In genomic region chr1:179955318-179955638, GRCh38 we compare ENCODE assay signal across 8 cellular contexts. TPM values are rescaled to one million over a fixed set of nuclear protein-coding genes. Genes with fewer than 3 reads are reported as not detected.
A peak's percentile ranks its signal among the peaks of the same experiment; 100 is the strongest.
DNase-seq lines count a peak whose midpoint lies in the region; ATAC-seq lines count a peak whose summit lies in the region.

No MANE protein-coding gene starts in this region.

- peak overlapping the region; percentile 81 for H3K4me3 Mint-ChIP-seq in stimulated activated memory B cell treated with anti-CD40 and anti-IgM and Interleukin-4, amounts not matched to agents 10 μg/mL and 1 μg/mL and 100 μg/mL, for 72 hours

- peaks cover 5 to 12% of the 10 kb centered on the region in 2 donors for H3K36me3 Mint-ChIP-seq in activated naive CD4-positive, alpha-beta T cell treated with anti-CD3 and anti-CD28 coated beads, Interleukin-2, amount 50 U/mL, for 72 hours
- H3K36me3 Mint-ChIP-seq in stimulated activated memory B cell treated with anti-CD40 and anti-IgM and Interleukin-4, amounts not matched to agents 10 μg/mL and 1 μg/mL and 100 μg/mL, for 72 hours = no peaks in the 10 kb centered on the region

- ATAC-seq in activated naive CD4-positive, alpha-beta T cell treated with anti-CD3 and anti-CD28 coated beads, Interleukin-2, amount 50 U/mL, for 72 hours = no peak
- no peak for ATAC-seq in stimulated activated memory B cell treated with anti-CD40 and anti-IgM and Interleukin-4, amounts not matched to agents 10 μg/mL and 1 μg/mL and 100 μg/mL, for 72 hours
- ATAC-seq in HG03039 (IDR thresholded peaks at IDR 0.05; ENCODE audit: unreplicated experiment) = no peak

- H3K27ac Mint-ChIP-seq in activated naive CD4-positive, alpha-beta T cell treated with anti-CD3 and anti-CD28 coated beads, Interleukin-2, amount 50 U/mL, for 72 hours = peak overlapping the region; percentile 94
- peak overlapping the region; percentile 92 for H3K27ac Mint-ChIP-seq in stimulated activated memory B cell treated with anti-CD40 and anti-IgM and Interleukin-4, amounts not matched to agents 10 μg/mL and 1 μg/mL and 100 μg/mL, for 72 hours

- no peaks in the 10 kb centered on the region for H3K27me3 Mint-ChIP-seq in stimulated activated memory B cell treated with anti-CD40 and anti-IgM and Interleukin-4, amounts not matched to agents 10 μg/mL and 1 μg/mL and 100 μg/mL, for 72 hours

- peak; percentile 27 for DNase-seq in NCI-H2171 treated with DMSO at 0.1 percent for 48 hours (lab: John Stamatoyannopoulos, UW)
- DNase-seq in NCI-H2171 (lab: John Stamatoyannopoulos, UW) = no peak
- DNase-seq in HuH-7.5 (ENCODE audit: low spot score) = peak; percentile 6
- DNase-seq in activated naive CD4-positive, alpha-beta T cell treated with anti-CD3 and anti-CD28 coated beads, Interleukin-2, amount 50 U/mL, for 72 hours (ENCODE audit: low spot score in 2 of 2) = no peak
- DNase-seq in iPS-NIHi7 (ENCODE audit: extremely low spot score) = peak; percentile 24
- DNase-seq in NCI-H510A (lab: John Stamatoyannopoulos, UW) = no peak

- peaks cover 52% of the 10 kb centered on the region for H3K4me1 Mint-ChIP-seq in stimulated activated memory B cell treated with anti-CD40 and anti-IgM and Interleukin-4, amounts not matched to agents 10 μg/mL and 1 μg/mL and 100 μg/mL, for 72 hours

- H3K9me3 Mint-ChIP-seq in activated naive CD4-positive, alpha-beta T cell treated with anti-CD3 and anti-CD28 coated beads, Interleukin-2, amount 50 U/mL, for 72 hours = peaks cover 5 to 10% of the 10 kb centered on the region in 2 donors
- no peaks in the 10 kb centered on the region for H3K9me3 Mint-ChIP-seq in stimulated activated memory B cell treated with anti-CD40 and anti-IgM and Interleukin-4, amounts not matched to agents 10 μg/mL and 1 μg/mL and 100 μg/mL, for 72 hours

RNA-seq across cellular contexts. Expression of gene CEP350, which starts 0.7 kb away (rescaled TPM):
- total RNA-seq in activated naive CD4-positive, alpha-beta T cell treated with anti-CD3 and anti-CD28 coated beads, Interleukin-2, amount 50 U/mL, for 72 hours = 10 to 100 TPM; 41.9 to 43.6 TPM

Comparison
In these comparisons a context has a peak if more than half of its experiments do, and no peak if none do; other contexts are left out.
1. DNase-seq: peak in NCI-H2171 treated with DMSO at 0.1 percent for 48 hours (single experiment), HuH-7.5 (single experiment) and iPS-NIHi7 (single experiment); none in NCI-H2171 (single experiment), activated naive CD4-positive, alpha-beta T cell treated with anti-CD3 and anti-CD28 coated beads, Interleukin-2, amount 50 U/mL, for 72 hours (0 of 2) and NCI-H510A (single experiment).